1 cellular context compared by ENCODE assay signal in the genomic region with DNA sequence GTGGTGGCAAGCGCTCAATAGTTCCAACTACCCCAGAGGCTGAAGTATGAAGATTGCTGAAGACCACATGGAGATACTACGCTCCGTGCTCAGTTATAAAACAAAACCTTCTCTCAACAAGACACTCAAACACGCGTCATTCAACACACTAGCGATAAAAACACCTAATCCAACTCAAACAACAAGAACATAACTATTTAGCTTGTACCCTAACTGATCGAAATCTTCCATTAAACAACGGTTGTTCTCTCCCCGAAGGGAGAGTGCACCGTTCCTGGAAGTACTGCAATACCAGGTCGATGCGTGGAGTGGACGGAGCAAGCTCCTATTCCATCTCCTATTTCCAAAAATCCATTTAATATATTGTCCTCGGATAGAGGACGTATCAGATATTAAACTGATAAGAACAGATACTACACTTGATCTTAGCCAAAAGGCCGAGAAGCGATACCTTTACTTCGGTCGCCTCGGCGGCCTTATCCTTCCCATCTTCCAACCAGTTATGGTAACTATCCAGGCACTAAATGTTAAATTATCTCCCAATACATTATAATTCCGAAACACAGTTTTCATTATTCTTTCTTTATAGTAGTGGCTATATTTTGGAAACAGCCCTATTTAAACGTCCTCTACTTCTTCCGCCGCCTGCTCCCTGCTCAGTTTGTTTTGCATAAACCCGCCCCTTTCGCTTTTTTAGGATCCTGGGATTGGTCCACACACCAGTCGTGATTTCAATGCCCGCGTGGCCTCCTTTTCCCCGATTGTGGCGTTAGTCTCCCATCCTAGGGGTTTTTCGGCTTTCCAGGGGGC.
TF ChIP-seq lines count a peak whose summit lies in the region.

No MANE protein-coding gene starts in this region.

TF ChIP-seq in HepG2, 621 proteins besides CTCF, POLR2A, EP300 and RAD21 (continued from another document and continues in another):
- TF ChIP-seq, protein P1, sequence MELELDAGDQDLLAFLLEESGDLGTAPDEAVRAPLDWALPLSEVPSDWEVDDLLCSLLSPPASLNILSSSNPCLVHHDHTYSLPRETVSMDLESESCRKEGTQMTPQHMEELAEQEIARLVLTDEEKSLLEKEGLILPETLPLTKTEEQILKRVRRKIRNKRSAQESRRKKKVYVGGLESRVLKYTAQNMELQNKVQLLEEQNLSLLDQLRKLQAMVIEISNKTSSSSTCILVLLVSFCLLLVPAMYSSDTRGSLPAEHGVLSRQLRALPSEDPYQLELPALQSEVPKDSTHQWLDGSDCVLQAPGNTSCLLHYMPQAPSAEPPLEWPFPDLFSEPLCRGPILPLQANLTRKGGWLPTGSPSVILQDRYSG (CRISPR knock-in tag; IDR thresholded peaks at IDR 0.05): no peak; the same call in 1 of the 2 replicates
- peak; percentile 90 for TF ChIP-seq SIX1 (CRISPR knock-in tag; IDR thresholded peaks at IDR 0.05; ENCODE audit: borderline replicate concordance)
- peak; percentile 98 for TF ChIP-seq NONO (IDR thresholded peaks at IDR 0.05)
- TF ChIP-seq NONO (CRISPR knock-in tag; conservative IDR thresholded peaks at IDR 0.05): peak; percentile 99
- TF ChIP-seq ZNF614 (CRISPR knock-in tag; IDR thresholded peaks at IDR 0.05; ENCODE audit: borderline replicate concordance): peak; percentile 98
- TF ChIP-seq KAT7 (CRISPR knock-in tag; IDR thresholded peaks at IDR 0.05; ENCODE audit: borderline replicate concordance): peak; percentile 90
- TF ChIP-seq NFE2L1 (CRISPR knock-in tag; IDR thresholded peaks at IDR 0.05; ENCODE audit: borderline replicate concordance): no peak
- peak; percentile 47; the same call in 1 of the 2 replicates for TF ChIP-seq ATF1 (CRISPR knock-in tag; IDR thresholded peaks at IDR 0.05)
- peak; percentile 89; the same call in 1 of the 2 replicates for TF ChIP-seq TSC22D2 (CRISPR knock-in tag; IDR thresholded peaks at IDR 0.05; ENCODE audit: borderline replicate concordance)
- TF ChIP-seq NKX3-1 (CRISPR knock-in tag; IDR thresholded peaks at IDR 0.05): peak; percentile 98
- TF ChIP-seq, protein P2, sequence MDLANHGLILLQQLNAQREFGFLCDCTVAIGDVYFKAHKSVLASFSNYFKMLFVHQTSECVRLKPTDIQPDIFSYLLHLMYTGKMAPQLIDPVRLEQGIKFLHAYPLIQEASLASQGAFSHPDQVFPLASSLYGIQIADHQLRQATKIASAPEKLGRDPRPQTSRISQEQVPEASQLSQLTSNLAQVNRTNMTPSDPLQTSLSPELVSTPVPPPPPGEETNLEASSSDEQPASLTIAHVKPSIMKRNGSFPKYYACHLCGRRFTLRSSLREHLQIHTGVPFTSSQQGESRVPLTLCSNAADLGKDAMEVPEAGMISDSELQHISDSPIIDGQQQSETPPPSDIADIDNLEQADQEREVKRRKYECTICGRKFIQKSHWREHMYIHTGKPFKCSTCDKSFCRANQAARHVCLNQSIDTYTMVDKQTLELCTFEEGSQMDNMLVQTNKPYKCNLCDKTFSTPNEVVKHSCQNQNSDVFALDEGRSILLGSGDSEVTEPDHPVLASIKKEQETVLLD (CRISPR knock-in tag; IDR thresholded peaks at IDR 0.05; ENCODE audit: low read depth): peak; percentile 86
- TF ChIP-seq ZNF496 (CRISPR knock-in tag; IDR thresholded peaks at IDR 0.05; ENCODE audit: insufficient replicate concordance): no peak
- TF ChIP-seq, protein P3, sequence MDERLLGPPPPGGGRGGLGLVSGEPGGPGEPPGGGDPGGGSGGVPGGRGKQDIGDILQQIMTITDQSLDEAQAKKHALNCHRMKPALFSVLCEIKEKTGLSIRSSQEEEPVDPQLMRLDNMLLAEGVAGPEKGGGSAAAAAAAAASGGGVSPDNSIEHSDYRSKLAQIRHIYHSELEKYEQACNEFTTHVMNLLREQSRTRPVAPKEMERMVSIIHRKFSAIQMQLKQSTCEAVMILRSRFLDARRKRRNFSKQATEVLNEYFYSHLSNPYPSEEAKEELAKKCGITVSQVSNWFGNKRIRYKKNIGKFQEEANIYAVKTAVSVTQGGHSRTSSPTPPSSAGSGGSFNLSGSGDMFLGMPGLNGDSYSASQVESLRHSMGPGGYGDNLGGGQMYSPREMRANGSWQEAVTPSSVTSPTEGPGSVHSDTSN (CRISPR knock-in tag; IDR thresholded peaks at IDR 0.05): 0 out of 2 replicates have a peak, but pooled peaks have one; percentile 27
- TF ChIP-seq, protein P4, sequence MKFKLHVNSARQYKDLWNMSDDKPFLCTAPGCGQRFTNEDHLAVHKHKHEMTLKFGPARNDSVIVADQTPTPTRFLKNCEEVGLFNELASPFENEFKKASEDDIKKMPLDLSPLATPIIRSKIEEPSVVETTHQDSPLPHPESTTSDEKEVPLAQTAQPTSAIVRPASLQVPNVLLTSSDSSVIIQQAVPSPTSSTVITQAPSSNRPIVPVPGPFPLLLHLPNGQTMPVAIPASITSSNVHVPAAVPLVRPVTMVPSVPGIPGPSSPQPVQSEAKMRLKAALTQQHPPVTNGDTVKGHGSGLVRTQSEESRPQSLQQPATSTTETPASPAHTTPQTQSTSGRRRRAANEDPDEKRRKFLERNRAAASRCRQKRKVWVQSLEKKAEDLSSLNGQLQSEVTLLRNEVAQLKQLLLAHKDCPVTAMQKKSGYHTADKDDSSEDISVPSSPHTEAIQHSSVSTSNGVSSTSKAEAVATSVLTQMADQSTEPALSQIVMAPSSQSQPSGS (CRISPR knock-in tag; IDR thresholded peaks at IDR 0.05): peak; percentile 96
- peak; percentile 91 for TF ChIP-seq RBFOX2 (IDR thresholded peaks at IDR 0.05; ENCODE audit: low read depth, low read length)
- peak; percentile 1; the same call in 1 of the 2 replicates for TF ChIP-seq MYC (CRISPR knock-in tag; IDR thresholded peaks at IDR 0.05; ENCODE audit: borderline replicate concordance)
- TF ChIP-seq POLR2AphosphoS2 (IDR thresholded peaks at IDR 0.05; ENCODE audit: low read depth, low read length): peak; percentile 100
- TF ChIP-seq ZFP62 (CRISPR knock-in tag; IDR thresholded peaks at IDR 0.05): peak; percentile 33; the same call in 1 of the 2 replicates
- TF ChIP-seq CHD2 (IDR thresholded peaks at IDR 0.05; ENCODE audit: low read depth, low read length): peak; percentile 64; the same call in 1 of the 2 replicates
- peak; percentile 80 for TF ChIP-seq FOSL2 (CRISPR knock-in tag; IDR thresholded peaks at IDR 0.05)
- TF ChIP-seq, protein P5, sequence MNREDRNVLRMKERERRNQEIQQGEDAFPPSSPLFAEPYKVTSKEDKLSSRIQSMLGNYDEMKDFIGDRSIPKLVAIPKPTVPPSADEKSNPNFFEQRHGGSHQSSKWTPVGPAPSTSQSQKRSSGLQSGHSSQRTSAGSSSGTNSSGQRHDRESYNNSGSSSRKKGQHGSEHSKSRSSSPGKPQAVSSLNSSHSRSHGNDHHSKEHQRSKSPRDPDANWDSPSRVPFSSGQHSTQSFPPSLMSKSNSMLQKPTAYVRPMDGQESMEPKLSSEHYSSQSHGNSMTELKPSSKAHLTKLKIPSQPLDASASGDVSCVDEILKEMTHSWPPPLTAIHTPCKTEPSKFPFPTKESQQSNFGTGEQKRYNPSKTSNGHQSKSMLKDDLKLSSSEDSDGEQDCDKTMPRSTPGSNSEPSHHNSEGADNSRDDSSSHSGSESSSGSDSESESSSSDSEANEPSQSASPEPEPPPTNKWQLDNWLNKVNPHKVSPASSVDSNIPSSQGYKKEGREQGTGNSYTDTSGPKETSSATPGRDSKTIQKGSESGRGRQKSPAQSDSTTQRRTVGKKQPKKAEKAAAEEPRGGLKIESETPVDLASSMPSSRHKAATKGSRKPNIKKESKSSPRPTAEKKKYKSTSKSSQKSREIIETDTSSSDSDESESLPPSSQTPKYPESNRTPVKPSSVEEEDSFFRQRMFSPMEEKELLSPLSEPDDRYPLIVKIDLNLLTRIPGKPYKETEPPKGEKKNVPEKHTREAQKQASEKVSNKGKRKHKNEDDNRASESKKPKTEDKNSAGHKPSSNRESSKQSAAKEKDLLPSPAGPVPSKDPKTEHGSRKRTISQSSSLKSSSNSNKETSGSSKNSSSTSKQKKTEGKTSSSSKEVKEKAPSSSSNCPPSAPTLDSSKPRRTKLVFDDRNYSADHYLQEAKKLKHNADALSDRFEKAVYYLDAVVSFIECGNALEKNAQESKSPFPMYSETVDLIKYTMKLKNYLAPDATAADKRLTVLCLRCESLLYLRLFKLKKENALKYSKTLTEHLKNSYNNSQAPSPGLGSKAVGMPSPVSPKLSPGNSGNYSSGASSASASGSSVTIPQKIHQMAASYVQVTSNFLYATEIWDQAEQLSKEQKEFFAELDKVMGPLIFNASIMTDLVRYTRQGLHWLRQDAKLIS (CRISPR knock-in tag; IDR thresholded peaks at IDR 0.05): peak; percentile 99
- TF ChIP-seq RELA (CRISPR knock-in tag; IDR thresholded peaks at IDR 0.05): peak; percentile 90; the same call in 1 of the 2 replicates
- peak; percentile 96 for TF ChIP-seq ZNF841 (CRISPR knock-in tag; IDR thresholded peaks at IDR 0.05; ENCODE audit: borderline replicate concordance)
- 0 out of 2 replicates have a peak, but pooled peaks have one; percentile 17 for TF ChIP-seq ZNF451 (CRISPR knock-in tag; IDR thresholded peaks at IDR 0.05)
- TF ChIP-seq MAFF (IDR thresholded peaks at IDR 0.05; ENCODE audit: low read depth, low read length): no peak
- TF ChIP-seq, protein P6, sequence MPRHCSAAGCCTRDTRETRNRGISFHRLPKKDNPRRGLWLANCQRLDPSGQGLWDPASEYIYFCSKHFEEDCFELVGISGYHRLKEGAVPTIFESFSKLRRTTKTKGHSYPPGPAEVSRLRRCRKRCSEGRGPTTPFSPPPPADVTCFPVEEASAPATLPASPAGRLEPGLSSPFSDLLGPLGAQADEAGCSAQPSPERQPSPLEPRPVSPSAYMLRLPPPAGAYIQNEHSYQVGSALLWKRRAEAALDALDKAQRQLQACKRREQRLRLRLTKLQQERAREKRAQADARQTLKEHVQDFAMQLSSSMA (CRISPR knock-in tag; IDR thresholded peaks at IDR 0.05): peak; percentile 50; the same call in 1 of the 2 replicates
- TF ChIP-seq, protein P7, sequence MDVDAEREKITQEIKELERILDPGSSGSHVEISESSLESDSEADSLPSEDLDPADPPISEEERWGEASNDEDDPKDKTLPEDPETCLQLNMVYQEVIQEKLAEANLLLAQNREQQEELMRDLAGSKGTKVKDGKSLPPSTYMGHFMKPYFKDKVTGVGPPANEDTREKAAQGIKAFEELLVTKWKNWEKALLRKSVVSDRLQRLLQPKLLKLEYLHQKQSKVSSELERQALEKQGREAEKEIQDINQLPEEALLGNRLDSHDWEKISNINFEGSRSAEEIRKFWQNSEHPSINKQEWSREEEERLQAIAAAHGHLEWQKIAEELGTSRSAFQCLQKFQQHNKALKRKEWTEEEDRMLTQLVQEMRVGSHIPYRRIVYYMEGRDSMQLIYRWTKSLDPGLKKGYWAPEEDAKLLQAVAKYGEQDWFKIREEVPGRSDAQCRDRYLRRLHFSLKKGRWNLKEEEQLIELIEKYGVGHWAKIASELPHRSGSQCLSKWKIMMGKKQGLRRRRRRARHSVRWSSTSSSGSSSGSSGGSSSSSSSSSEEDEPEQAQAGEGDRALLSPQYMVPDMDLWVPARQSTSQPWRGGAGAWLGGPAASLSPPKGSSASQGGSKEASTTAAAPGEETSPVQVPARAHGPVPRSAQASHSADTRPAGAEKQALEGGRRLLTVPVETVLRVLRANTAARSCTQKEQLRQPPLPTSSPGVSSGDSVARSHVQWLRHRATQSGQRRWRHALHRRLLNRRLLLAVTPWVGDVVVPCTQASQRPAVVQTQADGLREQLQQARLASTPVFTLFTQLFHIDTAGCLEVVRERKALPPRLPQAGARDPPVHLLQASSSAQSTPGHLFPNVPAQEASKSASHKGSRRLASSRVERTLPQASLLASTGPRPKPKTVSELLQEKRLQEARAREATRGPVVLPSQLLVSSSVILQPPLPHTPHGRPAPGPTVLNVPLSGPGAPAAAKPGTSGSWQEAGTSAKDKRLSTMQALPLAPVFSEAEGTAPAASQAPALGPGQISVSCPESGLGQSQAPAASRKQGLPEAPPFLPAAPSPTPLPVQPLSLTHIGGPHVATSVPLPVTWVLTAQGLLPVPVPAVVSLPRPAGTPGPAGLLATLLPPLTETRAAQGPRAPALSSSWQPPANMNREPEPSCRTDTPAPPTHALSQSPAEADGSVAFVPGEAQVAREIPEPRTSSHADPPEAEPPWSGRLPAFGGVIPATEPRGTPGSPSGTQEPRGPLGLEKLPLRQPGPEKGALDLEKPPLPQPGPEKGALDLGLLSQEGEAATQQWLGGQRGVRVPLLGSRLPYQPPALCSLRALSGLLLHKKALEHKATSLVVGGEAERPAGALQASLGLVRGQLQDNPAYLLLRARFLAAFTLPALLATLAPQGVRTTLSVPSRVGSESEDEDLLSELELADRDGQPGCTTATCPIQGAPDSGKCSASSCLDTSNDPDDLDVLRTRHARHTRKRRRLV (CRISPR knock-in tag; IDR thresholded peaks at IDR 0.05): peak; percentile 100
- TF ChIP-seq POLR2AphosphoS5 (IDR thresholded peaks at IDR 0.05; ENCODE audit: low read depth, low read length): peak; percentile 100
- TF ChIP-seq NCOA1 (CRISPR knock-in tag; IDR thresholded peaks at IDR 0.05): no peak
- peak; percentile 98 for TF ChIP-seq KLF9 (CRISPR knock-in tag; IDR thresholded peaks at IDR 0.05; ENCODE audit: low read depth)
- TF ChIP-seq KLF12 (CRISPR knock-in tag; IDR thresholded peaks at IDR 0.05; ENCODE audit: borderline replicate concordance): peak; percentile 41; the same call in 1 of the 2 replicates
- peak; percentile 52; the same call in 1 of the 2 replicates for TF ChIP-seq CREB1 (IDR thresholded peaks at IDR 0.05)
- peak; percentile 88 for TF ChIP-seq CREB1 (CRISPR knock-in tag; IDR thresholded peaks at IDR 0.05)
- TF ChIP-seq, protein P8, sequence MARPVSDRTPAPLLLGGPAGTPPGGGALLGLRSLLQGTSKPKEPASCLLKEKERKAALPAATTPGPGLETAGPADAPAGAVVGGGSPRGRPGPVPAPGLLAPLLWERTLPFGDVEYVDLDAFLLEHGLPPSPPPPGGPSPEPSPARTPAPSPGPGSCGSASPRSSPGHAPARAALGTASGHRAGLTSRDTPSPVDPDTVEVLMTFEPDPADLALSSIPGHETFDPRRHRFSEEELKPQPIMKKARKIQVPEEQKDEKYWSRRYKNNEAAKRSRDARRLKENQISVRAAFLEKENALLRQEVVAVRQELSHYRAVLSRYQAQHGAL (CRISPR knock-in tag; IDR thresholded peaks at IDR 0.05; ENCODE audit: not compliant biosample characterization): peak; percentile 73
- TF ChIP-seq ZNF709 (CRISPR knock-in tag; IDR thresholded peaks at IDR 0.05): no peak; the same call in none of the 2 replicates
- peak; percentile 50; the same call in 1 of the 2 replicates for TF ChIP-seq GFI1 (CRISPR knock-in tag; IDR thresholded peaks at IDR 0.05; ENCODE audit: borderline replicate concordance)
- peak; percentile 42; the same call in 1 of the 2 replicates for TF ChIP-seq ZNF777 (CRISPR knock-in tag; IDR thresholded peaks at IDR 0.05)
- TF ChIP-seq, protein P9, sequence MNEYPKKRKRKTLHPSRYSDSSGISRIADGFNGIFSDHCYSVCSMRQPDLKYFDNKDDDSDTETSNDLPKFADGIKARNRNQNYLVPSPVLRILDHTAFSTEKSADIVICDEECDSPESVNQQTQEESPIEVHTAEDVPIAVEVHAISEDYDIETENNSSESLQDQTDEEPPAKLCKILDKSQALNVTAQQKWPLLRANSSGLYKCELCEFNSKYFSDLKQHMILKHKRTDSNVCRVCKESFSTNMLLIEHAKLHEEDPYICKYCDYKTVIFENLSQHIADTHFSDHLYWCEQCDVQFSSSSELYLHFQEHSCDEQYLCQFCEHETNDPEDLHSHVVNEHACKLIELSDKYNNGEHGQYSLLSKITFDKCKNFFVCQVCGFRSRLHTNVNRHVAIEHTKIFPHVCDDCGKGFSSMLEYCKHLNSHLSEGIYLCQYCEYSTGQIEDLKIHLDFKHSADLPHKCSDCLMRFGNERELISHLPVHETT (CRISPR knock-in tag; conservative IDR thresholded peaks at IDR 0.05): peak; percentile 92
